Comparison of ENCODE assay signal across 8 cellular contexts in the genomic region with DNA sequence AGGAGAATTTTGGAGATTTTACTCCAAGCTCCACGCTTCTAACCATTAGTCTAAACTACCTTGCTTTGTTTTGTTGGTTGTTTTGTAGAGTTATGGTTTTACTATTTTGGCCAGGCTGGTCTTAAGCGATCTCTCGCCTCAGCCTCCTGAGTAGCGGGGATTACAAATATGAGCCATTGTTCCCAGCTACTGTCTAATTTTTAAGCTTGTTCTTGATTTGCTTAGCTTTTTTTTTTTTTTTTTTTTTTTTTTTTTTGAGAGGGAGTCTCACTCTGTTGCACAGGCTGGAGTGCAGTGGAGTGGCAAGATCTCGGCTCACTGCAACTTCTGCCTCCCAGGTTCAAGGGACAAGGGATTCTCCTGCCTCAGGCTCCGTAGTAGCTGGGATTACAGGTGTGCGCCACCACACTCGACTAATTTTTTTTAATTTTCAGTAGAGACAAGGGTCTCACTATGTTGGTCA. TPM values are rescaled to one million over a fixed set of nuclear protein-coding genes. Genes with fewer than 3 reads are reported as not detected.
DNase-seq lines count a peak whose midpoint lies in the region; ATAC-seq, FAIRE-seq and TF ChIP-seq lines count a peak whose summit lies in the region.

No MANE protein-coding gene starts in this region.

- WGBS in prostate gland: 56% methylated on average over 8 of the region's 8 CpGs

- DNase-seq in AG04449 (ENCODE audit: low read depth, low spot score) (no peak), PC-9 (peak in 1 of 2 experiments; percentile 57), endothelial cell of umbilical vein (ENCODE audit: low read depth, low spot score) (no peak), prostate gland (ENCODE audit: low spot score) (no peak), DMS153 (lab: John Stamatoyannopoulos, UW) (no peak), NCI-H1105 treated with DMSO at 0.1 percent for 48 hours (lab: John Stamatoyannopoulos, UW) (no peak)
- DNase-seq in activated effector memory CD4-positive, alpha-beta T cell treated with anti-CD3 and anti-CD28 coated beads, Interleukin-2, amount 50 U/mL, for 16 hours: no peak

- H4K20me1 ChIP-seq in PC-9 (ENCODE audit: insufficient read depth) (no peaks in the 10 kb centered on the region), endothelial cell of umbilical vein (replicated peaks; ENCODE audit: control insufficient read depth, extremely low read depth, insufficient read depth, low read length) (no peaks in the 10 kb centered on the region)

- POLR2A ChIA-PET in AG04449 (lab: Yijun Ruan, JAX) (interaction anchor here (0.7 to 1.0 kb wide), 2 partner anchors 29 to 287 kb away, joined by 3 read pairs; a partner anchor contains a TSS), PC-9 (lab: Charles Lee; ENCODE audit: unreplicated experiment) (interaction anchor here (0.6 to 0.7 kb wide), 6 partner anchors 30 to 1807 kb away, joined by 4 to 16 read pairs (median 10); a partner anchor contains a TSS), endothelial cell of umbilical vein (lab: Charles Lee) (interaction anchor here (0.6 kb wide), 1 partner anchor 24 kb away, joined by 3 read pairs; no protein-coding TSS in a partner anchor)

- CTCF ChIA-PET in AG04449 (lab: Yijun Ruan, JAX) (interaction anchor here (0.7 to 2.3 kb wide), 15 partner anchors 9 to 534 kb away, joined by 3 to 30 read pairs (median 4); a partner anchor contains a TSS), PC-9 (lab: Charles Lee) (interaction anchor here (0.6 to 0.7 kb wide), 6 partner anchors 16 to 649 kb away, joined by 3 to 7 read pairs (median 4); a partner anchor contains a TSS), endothelial cell of umbilical vein (lab: Charles Lee) (interaction anchor here (0.6 to 2.4 kb wide), 7 partner anchors 9 to 28 kb away, joined by 3 to 22 read pairs (median 4); no protein-coding TSS in a partner anchor)

- no peaks in the 10 kb centered on the region for H3K9me1 ChIP-seq in endothelial cell of umbilical vein (replicated peaks; ENCODE audit: control insufficient read depth, extremely low read depth, insufficient read depth, low read length)

- H3K36me3 ChIP-seq in PC-9 (ENCODE audit: low read depth): no peaks in the 10 kb centered on the region
- peaks cover 0 to 5% of the 10 kb centered on the region in 2 experiments for H3K36me3 ChIP-seq in endothelial cell of umbilical vein (ENCODE audit: control insufficient read depth in 2 of 2, extremely low read depth in 1 of 2, insufficient read depth in 2 of 2, low read length in 2 of 2)
- H3K36me3 ChIP-seq in prostate gland: no peaks in the 10 kb centered on the region

- H3K9me2 ChIP-seq in PC-9 (ENCODE audit: insufficient read depth): no peaks in the 10 kb centered on the region

- peak overlapping the region; percentile 83 for H3K9ac ChIP-seq in endothelial cell of umbilical vein (replicated peaks; ENCODE audit: extremely low read depth, insufficient read depth, low read length)

- ATAC-seq in GM21447 (IDR thresholded peaks at IDR 0.05; ENCODE audit: unreplicated experiment): peak; percentile 20

- BruUV-seq in PC-9 (replicated peaks; lab: Mats Ljungman, UMichigan): TSS peak; percentile 100
- TSS peak; percentile 99 for BruUV-seq in endothelial cell of umbilical vein (replicated peaks; lab: Mats Ljungman, UMichigan)

- H3K27ac ChIP-seq in PC-9: 0 out of 2 replicates have a peak overlapping the region, but pooled peaks have one; percentile 56
- H3K27ac ChIP-seq in endothelial cell of umbilical vein (ENCODE audit: insufficient read depth, low read depth, low read length): peak overlapping the region; percentile 84
- H3K27ac ChIP-seq in prostate gland: peak overlapping the region; percentile 82 to 92

- TF ChIP-seq CTCF in AG04449 (IDR thresholded peaks at IDR 0.05; ENCODE audit: insufficient read depth, low read length, missing control alignments): no peak
- peak; percentile 3; the same call in 1 of the 2 replicates for TF ChIP-seq CTCF in PC-9 (conservative IDR thresholded peaks at IDR 0.05)
- TF ChIP-seq CTCF in endothelial cell of umbilical vein (IDR thresholded peaks at IDR 0.05; ENCODE audit: extremely low read depth in 1 of 2, insufficient read depth in 1 of 2, low read depth in 1 of 2, low read length in 2 of 2): no peak
- no peak for TF ChIP-seq CTCF in prostate gland (IDR thresholded peaks at IDR 0.05)

- peaks cover 40% of the 10 kb centered on the region for H3K79me2 ChIP-seq in PC-9 (ENCODE audit: low read depth)
- H3K79me2 ChIP-seq in endothelial cell of umbilical vein (ENCODE audit: control insufficient read depth, insufficient read depth, low read length): peaks cover 43% of the 10 kb centered on the region

- no peaks in the 10 kb centered on the region for H3K9me3 ChIP-seq in PC-9 (ENCODE audit: insufficient read depth, low read depth)
- H3K9me3 ChIP-seq in endothelial cell of umbilical vein (replicated peaks; ENCODE audit: control insufficient read depth, insufficient read depth, low read length): no peaks in the 10 kb centered on the region
- H3K9me3 ChIP-seq in prostate gland: no peaks in the 10 kb centered on the region

- H3K27me3 ChIP-seq in PC-9 (ENCODE audit: insufficient read depth, low read depth): no peaks in the 10 kb centered on the region
- no peaks in the 10 kb centered on the region for H3K27me3 ChIP-seq in endothelial cell of umbilical vein (ENCODE audit: control insufficient read depth in 2 of 2, insufficient read depth in 2 of 2, low read length in 2 of 2)
- no peaks in the 10 kb centered on the region for H3K27me3 ChIP-seq in prostate gland (replicated peaks; ENCODE audit: insufficient read depth)

- 0 out of 2 replicates have a peak overlapping the region, but pooled peaks have one; percentile 8 for H3K4me3 ChIP-seq in AG04449 (ENCODE audit: low read depth, low read length)
- H3K4me3 ChIP-seq in PC-9: peak overlapping the region; percentile 81; the same call in 1 of the 2 replicates
- peak overlapping the region in 1 of 3 experiments; percentile 81 for H3K4me3 ChIP-seq in endothelial cell of umbilical vein (replicated peaks in 1 of 3; ENCODE audit: insufficient read depth in 1 of 3, low read depth in 1 of 3, low read length in 3 of 3)
- H3K4me3 ChIP-seq in prostate gland: peak overlapping the region; percentile 65 to 80

- TF ChIP-seq POLR2A in endothelial cell of umbilical vein (IDR thresholded peaks at IDR 0.05; ENCODE audit: low read depth, low read length): peak; percentile 37
- no peak for TF ChIP-seq POLR2A in prostate gland (IDR thresholded peaks at IDR 0.05)

- H3K4me2 ChIP-seq in PC-9 (peak overlapping the region; percentile 95), endothelial cell of umbilical vein (ENCODE audit: insufficient read depth, low read length) (peak overlapping the region; percentile 83)

- FAIRE-seq in endothelial cell of umbilical vein (lab: Jason Lieb, UNC): peak; percentile 44

- H2AFZ ChIP-seq in PC-9 (no peak overlapping the region; the same call in 1 of the 2 replicates), endothelial cell of umbilical vein (ENCODE audit: low read depth, low read length) (peak overlapping the region; percentile 75)

- peaks cover 7% of the 10 kb centered on the region; the same call in 1 of the 2 replicates for H3F3A ChIP-seq in PC-9 (ENCODE audit: insufficient read depth, low read depth)

- dilution Hi-C loops in endothelial cell of umbilical vein (cut with MboI; ENCODE audit: extremely low pct_ligation_motif_present, low sequenced_read_pairs): no loop called here

- H3K4me1 ChIP-seq in PC-9 (replicated peaks; ENCODE audit: insufficient read depth): peaks cover 9% of the 10 kb centered on the region
- peaks cover 4% of the 10 kb centered on the region for H3K4me1 ChIP-seq in endothelial cell of umbilical vein (ENCODE audit: control insufficient read depth, extremely low read depth, insufficient read depth, low read length)
- peaks cover 3% of the 10 kb centered on the region for H3K4me1 ChIP-seq in prostate gland (replicated peaks)

- intact Hi-C loops in PC-9 (cut with micrococcal nuclease; ENCODE audit: unreplicated experiment): loop anchor here (5.0 kb wide), 1 partner anchor 42 kb away; a partner anchor contains a TSS
- intact Hi-C loops in endothelial cell of umbilical vein (cut with micrococcal nuclease): loop anchor here (1.0 to 2.0 kb wide), 4 partner anchors 11 to 41 kb away; a partner anchor contains a TSS
- intact Hi-C loops in prostate gland (cut with DNase I): no loop called here

RNA-seq across cellular contexts. Expression of a gene that starts 28.5 kb away (rescaled TPM):
- total RNA-seq in PC-9 (2021) (2.0 and 2.2 TPM in 2 replicates), endothelial cell of umbilical vein (0.25 and 0.49 TPM in 2 replicates), prostate gland (10 to 100 TPM in 1 of 2 donors, 1 to 10 TPM in 1; 6.2 to 13.7 TPM)
- 0.15 and 0.19 TPM in 2 replicates for polyA plus RNA-seq in endothelial cell of umbilical vein
- polyA plus RNA-seq in endothelial cell of umbilical vein (2011; cell fraction: cytosol; rRNA removed): 0.05 and 0.10 TPM in 2 replicates
- 0.88 and 1.0 TPM in 2 replicates for polyA plus RNA-seq in endothelial cell of umbilical vein (2011; cell fraction: nucleus; rRNA removed)
- polyA plus RNA-seq in endothelial cell of umbilical vein (2012): 0.12 and 0.14 TPM in 2 replicates
- 0.10 TPM in 1 of 2 replicates, not detected in the other for polyA minus RNA-seq in endothelial cell of umbilical vein
- polyA minus RNA-seq in endothelial cell of umbilical vein (2011; cell fraction: cytosol; rRNA and poly(A)+ RNA removed): not detected
- 0.43 and 0.82 TPM in 2 replicates for polyA minus RNA-seq in endothelial cell of umbilical vein (2011; cell fraction: nucleus; rRNA and poly(A)+ RNA removed)

RNA-seq across cellular contexts. Expression of a gene that starts 39.8 kb away (rescaled TPM):
- 48.6 and 49.4 TPM in 2 replicates for total RNA-seq in PC-9 (2021)
- 33.2 and 39.5 TPM in 2 replicates for total RNA-seq in endothelial cell of umbilical vein
- 11.0 and 17.4 TPM in 2 replicates for polyA plus RNA-seq in endothelial cell of umbilical vein
- 19.7 and 19.8 TPM in 2 replicates for polyA plus RNA-seq in endothelial cell of umbilical vein (2011; cell fraction: cytosol; rRNA removed)
- 54.2 and 68.8 TPM in 2 replicates for polyA plus RNA-seq in endothelial cell of umbilical vein (2011; cell fraction: nucleus; rRNA removed)
- 16.1 and 22.9 TPM in 2 replicates for polyA plus RNA-seq in endothelial cell of umbilical vein (2012)
- 14.0 and 16.5 TPM in 2 replicates for polyA minus RNA-seq in endothelial cell of umbilical vein
- polyA minus RNA-seq in endothelial cell of umbilical vein (2011; cell fraction: cytosol; rRNA and poly(A)+ RNA removed): 28.5 TPM
- 35.0 and 41.0 TPM in 2 replicates for polyA minus RNA-seq in endothelial cell of umbilical vein (2011; cell fraction: nucleus; rRNA and poly(A)+ RNA removed)
- 10 to 100 TPM; 20.6 to 34.0 TPM for total RNA-seq in prostate gland

RNA-seq across cellular contexts. Expression of a gene that starts 40.1 kb away (rescaled TPM):
- total RNA-seq in PC-9 (2021) (44.8 and 55.6 TPM in 2 replicates), endothelial cell of umbilical vein (36.6 and 41.7 TPM in 2 replicates), prostate gland (10 to 100 TPM; 60.8 to 91.3 TPM)
- polyA plus RNA-seq in endothelial cell of umbilical vein: 38.4 and 44.3 TPM in 2 replicates
- 26.1 and 28.0 TPM in 2 replicates for polyA plus RNA-seq in endothelial cell of umbilical vein (2011; cell fraction: cytosol; rRNA removed)
- polyA plus RNA-seq in endothelial cell of umbilical vein (2011; cell fraction: nucleus; rRNA removed): 105 and 116 TPM in 2 replicates
- 18.0 and 23.9 TPM in 2 replicates for polyA plus RNA-seq in endothelial cell of umbilical vein (2012)
- polyA minus RNA-seq in endothelial cell of umbilical vein: 67.1 and 91.1 TPM in 2 replicates
- polyA minus RNA-seq in endothelial cell of umbilical vein (2011; cell fraction: cytosol; rRNA and poly(A)+ RNA removed): 9.4 TPM
- polyA minus RNA-seq in endothelial cell of umbilical vein (2011; cell fraction: nucleus; rRNA and poly(A)+ RNA removed): 56.9 and 73.7 TPM in 2 replicates
